ENCODE assay signal across 1 cellular context in genomic region chr16:27365142-27366089, GRCh38.
TF ChIP-seq lines count a peak whose summit lies in the region.

No MANE protein-coding gene starts in this region.

TF ChIP-seq in HepG2, 621 proteins besides CTCF, POLR2A, EP300 and RAD21 (continued from another document and continues in another):
- no peak for TF ChIP-seq NFAT5 (CRISPR knock-in tag; IDR thresholded peaks at IDR 0.05)
- TF ChIP-seq ZSCAN9 (CRISPR knock-in tag; IDR thresholded peaks at IDR 0.05; ENCODE audit: borderline replicate concordance), result no peak
- no peak for TF ChIP-seq E2F5 (CRISPR knock-in tag; conservative IDR thresholded peaks at IDR 0.05)
- TF ChIP-seq RCOR2 (CRISPR knock-in tag; IDR thresholded peaks at IDR 0.05), result no peak
- no peak for TF ChIP-seq ZNF570 (CRISPR knock-in tag; IDR thresholded peaks at IDR 0.05; ENCODE audit: borderline replicate concordance)
- TF ChIP-seq PRDM10 (CRISPR knock-in tag; IDR thresholded peaks at IDR 0.05; ENCODE audit: low read depth), result no peak
- TF ChIP-seq ZNF768 (CRISPR knock-in tag; IDR thresholded peaks at IDR 0.05), result no peak
- no peak for TF ChIP-seq ZNF746 (CRISPR knock-in tag; IDR thresholded peaks at IDR 0.05)
- TF ChIP-seq AFF4 (CRISPR knock-in tag; IDR thresholded peaks at IDR 0.05), result no peak
- TF ChIP-seq PHF5A (CRISPR knock-in tag; IDR thresholded peaks at IDR 0.05; ENCODE audit: low read depth, unreplicated experiment), result no peak
- TF ChIP-seq ZNF589 (CRISPR knock-in tag; conservative IDR thresholded peaks at IDR 0.05), result no peak
- TF ChIP-seq ZNF138 (CRISPR knock-in tag; IDR thresholded peaks at IDR 0.05; ENCODE audit: low read depth), result no peak
- no peak for TF ChIP-seq ZNF276 (CRISPR knock-in tag; IDR thresholded peaks at IDR 0.05; ENCODE audit: low read depth)
- TF ChIP-seq RNF219 (CRISPR knock-in tag; IDR thresholded peaks at IDR 0.05), result no peak
- no peak for TF ChIP-seq SYNCRIP (IDR thresholded peaks at IDR 0.05; ENCODE audit: insufficient read depth, low read depth, low read length)
- TF ChIP-seq ARID3A (IDR thresholded peaks at IDR 0.05; ENCODE audit: low read depth, low read length), result no peak
- no peak for TF ChIP-seq ZNF850 (CRISPR knock-in tag; conservative IDR thresholded peaks at IDR 0.05)
- TF ChIP-seq KMT2A (CRISPR knock-in tag; IDR thresholded peaks at IDR 0.05), result no peak
- TF ChIP-seq ZNF256 (CRISPR knock-in tag; conservative IDR thresholded peaks at IDR 0.05), result no peak
- no peak for TF ChIP-seq ZFP36 (IDR thresholded peaks at IDR 0.05; ENCODE audit: borderline replicate concordance, low read depth, low read length, partially characterized antibody)
- TF ChIP-seq U2AF2 (IDR thresholded peaks at IDR 0.05; ENCODE audit: low read depth, low read length), result no peak
- no peak for TF ChIP-seq ZNF556 (CRISPR knock-in tag; IDR thresholded peaks at IDR 0.05; ENCODE audit: borderline replicate concordance)
- TF ChIP-seq ATRX (CRISPR knock-in tag; IDR thresholded peaks at IDR 0.05; ENCODE audit: borderline replicate concordance), result no peak
- no peak for TF ChIP-seq CHD2 (IDR thresholded peaks at IDR 0.05; ENCODE audit: low read depth, low read length)
- TF ChIP-seq SIX4 (CRISPR knock-in tag; IDR thresholded peaks at IDR 0.05), result no peak
